Comparison of ENCODE assay signal across 8 cellular contexts in genomic region chr9:104815851-104816565, GRCh38.
"Had no signal": no experiment of that assay in that cellular context is flagged by ENCODE, and none has a peak within 500 bp of the region (broad histone marks: within the 10 kb centered on the region; RNA-seq: fewer than 3 reads in every experiment).

No MANE protein-coding gene starts in this region.

- H3K27ac Mint-ChIP-seq: H9 had no signal

- H3K4me2 ChIP-seq: GM23338 had no signal

- ATAC-seq: GM23338 had no signal

- H3K4me1 Mint-ChIP-seq: GM23338, H9 had no signal

- FAIRE-seq: H1, H54 had no signal

- H3K27ac ChIP-seq: HL-60 had no signal

- H3K4me3 ChIP-seq: GM23338 had no signal

- DNase-seq: H9, HCEC 1CT, IMR-90, KBM-7 had no signal

- H3K4me3 Mint-ChIP-seq: GM23338, H9 had no signal

- H2AFZ ChIP-seq: GM23338 had no signal
